ENCODE assay signal across 1 cellular context in the genomic region with DNA sequence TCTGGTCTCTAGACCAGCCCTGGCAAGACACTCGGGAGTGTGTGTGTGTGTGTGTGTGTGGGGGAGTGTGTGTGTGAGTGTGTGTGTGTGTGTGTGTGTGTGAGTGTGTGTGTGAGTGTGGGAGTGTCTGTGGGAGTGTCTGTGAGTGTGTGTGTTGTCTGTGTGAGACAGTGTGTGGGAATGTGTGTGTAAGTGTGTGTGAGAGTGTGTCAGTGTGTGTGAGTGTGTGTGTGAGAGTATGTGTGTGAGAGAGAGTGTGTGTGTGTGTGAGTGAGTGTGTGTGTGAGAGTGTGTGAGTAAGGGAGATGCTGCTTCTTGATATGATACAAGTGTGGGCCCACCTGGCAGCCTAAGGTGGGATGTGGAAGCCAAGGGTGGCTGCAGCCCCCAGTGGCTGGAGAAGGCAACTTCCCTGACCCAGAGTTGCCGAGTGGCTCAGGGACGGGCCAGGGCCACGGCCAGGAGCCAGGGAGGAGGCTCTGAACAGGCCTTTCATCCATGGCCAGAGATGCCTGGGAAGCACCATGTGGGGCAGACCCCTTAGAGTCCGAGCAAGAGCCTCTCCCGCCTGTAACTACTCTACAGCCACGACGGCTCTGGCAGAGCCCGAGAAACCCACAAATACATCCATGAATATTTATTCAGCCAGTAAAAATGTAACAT.
TF ChIP-seq lines count a peak whose summit lies in the region.

No MANE protein-coding gene starts in this region.

TF ChIP-seq in HepG2, 621 proteins besides CTCF, POLR2A, EP300 and RAD21:
- TF ChIP-seq NFIB (CRISPR knock-in tag; IDR thresholded peaks at IDR 0.05; ENCODE audit: borderline replicate concordance) (0 out of 2 replicates have a peak, but pooled peaks have one; percentile 58), STAT6 (CRISPR knock-in tag; IDR thresholded peaks at IDR 0.05; ENCODE audit: borderline replicate concordance) (no peak), ZNF646 (CRISPR knock-in tag; IDR thresholded peaks at IDR 0.05) (peak; percentile 79; the same call in 1 of the 2 replicates), SP4 (CRISPR knock-in tag; IDR thresholded peaks at IDR 0.05) (no peak), HNRNPL (IDR thresholded peaks at IDR 0.05; ENCODE audit: low read depth, low read length) (0 out of 2 replicates have a peak, but pooled peaks have one; percentile 21)
- TF ChIP-seq, protein P1, sequence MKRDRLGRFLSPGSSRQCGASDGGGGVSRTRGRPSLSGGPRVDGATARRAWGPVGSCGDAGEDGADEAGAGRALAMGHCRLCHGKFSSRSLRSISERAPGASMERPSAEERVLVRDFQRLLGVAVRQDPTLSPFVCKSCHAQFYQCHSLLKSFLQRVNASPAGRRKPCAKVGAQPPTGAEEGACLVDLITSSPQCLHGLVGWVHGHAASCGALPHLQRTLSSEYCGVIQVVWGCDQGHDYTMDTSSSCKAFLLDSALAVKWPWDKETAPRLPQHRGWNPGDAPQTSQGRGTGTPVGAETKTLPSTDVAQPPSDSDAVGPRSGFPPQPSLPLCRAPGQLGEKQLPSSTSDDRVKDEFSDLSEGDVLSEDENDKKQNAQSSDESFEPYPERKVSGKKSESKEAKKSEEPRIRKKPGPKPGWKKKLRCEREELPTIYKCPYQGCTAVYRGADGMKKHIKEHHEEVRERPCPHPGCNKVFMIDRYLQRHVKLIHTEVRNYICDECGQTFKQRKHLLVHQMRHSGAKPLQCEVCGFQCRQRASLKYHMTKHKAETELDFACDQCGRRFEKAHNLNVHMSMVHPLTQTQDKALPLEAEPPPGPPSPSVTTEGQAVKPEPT (CRISPR knock-in tag; IDR thresholded peaks at IDR 0.05; ENCODE audit: low read depth), result no peak
